In the genomic region with DNA sequence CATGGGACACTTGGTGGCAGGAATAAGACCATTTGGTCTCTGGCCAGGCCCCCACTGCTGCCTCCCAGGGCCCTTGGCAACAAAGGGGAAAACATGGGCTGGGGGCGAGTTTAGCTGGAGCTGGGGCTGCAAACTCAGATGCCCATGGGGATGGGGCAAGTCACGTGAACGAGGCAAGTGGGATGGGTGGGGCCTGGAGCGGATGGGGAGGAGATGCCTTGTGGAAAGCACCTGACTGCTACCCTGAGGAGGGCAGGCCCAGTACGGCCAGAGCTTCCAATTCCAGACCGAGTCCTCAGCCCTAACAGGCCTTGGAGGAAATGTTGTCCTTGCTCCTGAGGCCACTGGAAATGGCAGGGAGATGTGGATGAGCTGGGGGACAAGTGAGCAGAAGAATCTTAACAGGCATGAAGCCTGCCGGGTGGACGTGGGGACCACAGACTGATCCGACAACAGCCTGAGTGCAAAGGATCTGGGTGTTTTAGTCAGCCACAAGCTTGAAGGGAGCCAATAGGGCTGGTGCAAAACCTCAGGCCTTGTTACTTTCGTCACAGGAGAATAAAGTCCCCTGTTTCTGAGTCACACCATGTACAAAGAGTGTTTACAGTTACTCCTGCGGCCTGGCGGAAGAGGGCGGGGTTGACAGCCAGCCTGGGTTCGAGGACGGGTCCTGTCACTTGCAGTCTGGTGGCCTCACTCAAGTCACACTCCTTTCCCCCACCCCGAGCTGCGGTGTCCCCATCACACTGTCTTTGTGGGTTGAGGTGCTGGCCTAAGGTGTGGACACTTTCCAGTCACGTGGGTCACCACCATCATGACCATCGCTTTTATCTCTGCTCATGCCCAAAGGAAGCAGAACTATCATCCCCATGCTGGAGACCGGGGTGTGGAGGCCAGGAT, we compare ENCODE assay signal across 8 cellular contexts.
DNase-seq lines count a peak whose midpoint lies in the region; ATAC-seq lines count a peak whose summit lies in the region.

No MANE protein-coding gene starts in this region.

- DNase-seq in MV-4-11 (lab: John Stamatoyannopoulos, UW) (peak; percentile 95), fibroblast of gingiva (ENCODE audit: low read depth) (peak; percentile 90), iPS-NIHi11 (ENCODE audit: low spot score) (no peak), kidney glomerular epithelial cell (lab: John Stamatoyannopoulos, UW) (no peak), DMS114 treated with DMSO at 0.1 percent for 48 hours (lab: John Stamatoyannopoulos, UW; ENCODE audit: unreplicated experiment) (no peak)
- peak; percentile 65 for DNase-seq in activated CD8-positive, alpha-beta memory T cell treated with anti-CD3 and anti-CD28 coated beads, Interleukin-2, amount 50 U/mL, for 24 hours (ENCODE audit: extremely low read depth)
- DNase-seq in stimulated activated CD8-positive, alpha-beta memory T cell treated with anti-CD3 and anti-CD28 coated beads, Interleukin-4, amount 100 ng/mL, for 48 hours: peak; percentile 87

- ATAC-seq in GM18909 (IDR thresholded peaks at IDR 0.05; ENCODE audit: poor library complexity, unreplicated experiment): no peak

Comparison
In these comparisons a context has a peak if more than half of its experiments do, and no peak if none do; other contexts are left out.
1. DNase-seq: peak in MV-4-11 (single experiment), activated CD8-positive, alpha-beta memory T cell treated with anti-CD3 and anti-CD28 coated beads, Interleukin-2, amount 50 U/mL, for 24 hours (single experiment), fibroblast of gingiva (single experiment) and stimulated activated CD8-positive, alpha-beta memory T cell treated with anti-CD3 and anti-CD28 coated beads, Interleukin-4, amount 100 ng/mL, for 48 hours (single experiment); none in iPS-NIHi11 (single experiment), kidney glomerular epithelial cell (single experiment) and DMS114 treated with DMSO at 0.1 percent for 48 hours (single experiment).